8 cellular contexts compared by ENCODE assay signal in the genomic region with DNA sequence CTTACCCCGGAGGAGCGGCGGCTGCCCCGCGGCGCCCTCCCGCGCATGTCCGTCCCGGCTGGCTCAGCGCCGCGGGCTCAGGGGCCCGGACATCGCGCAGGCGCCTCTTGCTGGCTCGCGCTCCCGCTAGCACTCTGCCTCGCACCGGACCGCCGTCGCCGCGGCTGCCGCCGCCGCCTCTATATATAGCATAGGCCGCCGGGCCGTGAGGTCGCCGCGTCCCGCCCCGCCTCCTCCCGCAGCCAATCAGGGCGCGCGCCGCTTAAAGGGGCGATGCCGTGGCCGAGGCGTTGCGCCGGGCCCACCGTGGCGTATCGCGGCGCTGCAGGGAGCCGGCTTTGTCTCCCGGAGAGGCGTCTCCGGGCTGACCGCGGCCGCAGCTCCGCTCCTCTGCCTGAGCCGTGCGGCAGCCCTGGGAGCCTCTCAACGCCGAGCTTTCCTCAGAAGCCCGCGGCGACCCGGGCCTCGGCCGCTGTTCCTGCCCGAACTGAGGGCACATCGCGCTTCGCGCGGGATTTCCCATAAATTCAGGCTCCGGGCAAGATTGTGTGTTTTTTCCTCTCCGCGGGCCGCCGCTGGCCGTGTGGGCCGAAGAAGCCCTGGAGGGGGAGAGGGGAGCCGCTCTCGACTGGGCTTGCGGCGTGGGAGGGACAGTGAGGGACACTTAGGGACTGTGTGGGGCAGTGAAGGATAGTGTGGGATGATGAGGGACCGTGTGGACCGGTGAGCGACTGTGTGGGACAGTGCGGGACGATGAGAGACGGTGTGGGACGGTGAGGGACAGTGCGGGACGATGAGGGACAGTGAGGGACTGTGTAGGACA. TPM values are rescaled to one million over a fixed set of nuclear protein-coding genes. Genes with fewer than 3 reads are reported as not detected.
DNase-seq lines count a peak whose midpoint lies in the region; ATAC-seq and TF ChIP-seq lines count a peak whose summit lies in the region.

A gene with protein sequence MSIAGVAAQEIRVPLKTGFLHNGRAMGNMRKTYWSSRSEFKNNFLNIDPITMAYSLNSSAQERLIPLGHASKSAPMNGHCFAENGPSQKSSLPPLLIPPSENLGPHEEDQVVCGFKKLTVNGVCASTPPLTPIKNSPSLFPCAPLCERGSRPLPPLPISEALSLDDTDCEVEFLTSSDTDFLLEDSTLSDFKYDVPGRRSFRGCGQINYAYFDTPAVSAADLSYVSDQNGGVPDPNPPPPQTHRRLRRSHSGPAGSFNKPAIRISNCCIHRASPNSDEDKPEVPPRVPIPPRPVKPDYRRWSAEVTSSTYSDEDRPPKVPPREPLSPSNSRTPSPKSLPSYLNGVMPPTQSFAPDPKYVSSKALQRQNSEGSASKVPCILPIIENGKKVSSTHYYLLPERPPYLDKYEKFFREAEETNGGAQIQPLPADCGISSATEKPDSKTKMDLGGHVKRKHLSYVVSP (minus strand): TSS at position 157 of the 823 bp plus-strand sequence. CDS start 10,690 bp downstream, outside the sequence.

- peak within 1 kb of the TSS; percentile 98 for H3K4me3 ChIP-seq in fibroblast of villous mesenchyme (ENCODE audit: low read depth, low read length)

- H3K27me3 Mint-ChIP-seq in nephron progenitor cell (ENCODE audit: low read depth, poor library complexity) = peaks cover 10% of the 10 kb centered on the region

- CTCF ChIA-PET in RWPE1 (lab: Yijun Ruan, JAX) = interaction anchor here (0.6 kb wide), 1 partner anchor 324 kb away, joined by 3 read pairs; no protein-coding TSS in a partner anchor

- peak within 1 kb of the TSS; percentile 52 for H3K27ac Mint-ChIP-seq in nephron progenitor cell

- peak; percentile 83 for ATAC-seq in GM21390 (IDR thresholded peaks at IDR 0.05; ENCODE audit: unreplicated experiment)
- peak; percentile 95 for ATAC-seq in stimulated activated naive CD8-positive, alpha-beta T cell treated with anti-CD3 and anti-CD28 coated beads, Interleukin-15, Interleukin-2, amounts not matched to agents 100 U/mL and 50 U/mL, for 24 hours

- peak within 1 kb of the TSS; percentile 92 for H3K4me3 Mint-ChIP-seq in nephron progenitor cell

- no peak for TF ChIP-seq CTCF in RWPE1 (conservative IDR thresholded peaks at IDR 0.05; ENCODE audit: low read depth)
- no peak for TF ChIP-seq CTCF in fibroblast of villous mesenchyme (IDR thresholded peaks at IDR 0.05; ENCODE audit: insufficient read depth, low read depth, low read length)
- TF ChIP-seq CTCF in nephron progenitor cell (IDR thresholded peaks at IDR 0.05) = no peak

- POLR2A ChIA-PET in RWPE1 (lab: Yijun Ruan, JAX; ENCODE audit: low non-redundant PET) = interaction anchor here (0.6 kb wide), 1 partner anchor 21 kb away, joined by 3 read pairs; no protein-coding TSS in a partner anchor

- no peaks in the 10 kb centered on the region for H3K9me3 Mint-ChIP-seq in nephron progenitor cell

- DNase-seq in COLO668 (lab: John Stamatoyannopoulos, UW; ENCODE audit: unreplicated experiment) (peak; percentile 100), HuH-7.5 (ENCODE audit: low spot score) (peak; percentile 67), RWPE1 (ENCODE audit: low spot score) (peak; percentile 93), fibroblast of villous mesenchyme (ENCODE audit: low read depth) (peak; percentile 97), nephron progenitor cell (peak; percentile 97)
- DNase-seq in activated naive CD4-positive, alpha-beta T cell (lab: John Stamatoyannopoulos, UW) = peak; percentile 57 to 78 (median 70)
- DNase-seq in stimulated activated naive CD8-positive, alpha-beta T cell treated with anti-CD3 and anti-CD28 coated beads, Interleukin-15, Interleukin-2, amounts not matched to agents 100 U/mL and 50 U/mL, for 24 hours = peak; percentile 91

- peaks cover 61% of the 10 kb centered on the region for H3K4me1 Mint-ChIP-seq in nephron progenitor cell

- no peaks in the 10 kb centered on the region for H3K36me3 Mint-ChIP-seq in nephron progenitor cell (ENCODE audit: low read depth)

- peak within 1 kb of the TSS; percentile 85 for H3K27ac ChIP-seq in RWPE1

RNA-seq across cellular contexts. Expression of the gene that starts here (rescaled TPM):
- 34.8 and 70.4 TPM in 2 replicates for total RNA-seq in fibroblast of villous mesenchyme

Comparison
In these comparisons a context has a peak if more than half of its experiments do, and no peak if none do; other contexts are left out.
1. Peak in every context shown above with its lines: DNase-seq, ATAC-seq, H3K4me3 ChIP-seq and H3K27ac ChIP-seq.